8 cellular contexts compared by ENCODE assay signal in genomic region chr7:150406311-150406564, GRCh38.
DNase-seq lines count a peak whose midpoint lies in the region; ATAC-seq, FAIRE-seq and TF ChIP-seq lines count a peak whose summit lies in the region.

No MANE protein-coding gene starts in this region.

- no peak for FAIRE-seq in GM19239 (lab: Jason Lieb, UNC)

- no peak for TF ChIP-seq CTCF in foreskin fibroblast (IDR thresholded peaks at IDR 0.05; ENCODE audit: low read depth, low read length)

- no peak for DNase-seq in T-helper 2 cell treated with Interferon-gamma antibody and Interleukin-4, amounts not matched to agents 5 μg/mL and 100 μg/mL, for 36 hours (ENCODE audit: low spot score)
- DNase-seq in foreskin fibroblast (no peak), skeletal muscle cell (ENCODE audit: low read depth) (no peak), RKO (ENCODE audit: low spot score) (no peak), NCI-H1092 (lab: John Stamatoyannopoulos, UW) (no peak), GM19239 (ENCODE audit: insufficient read length, low spot score) (no peak)

- H3K36me3 Mint-ChIP-seq in T-helper 2 cell treated with Interferon-gamma antibody and Interleukin-4, amounts not matched to agents 5 μg/mL and 100 μg/mL, for 36 hours (ENCODE audit: low read depth), result peaks cover 22% of the 10 kb centered on the region

- peak overlapping the region; percentile 90 for H3K4me3 Mint-ChIP-seq in T-helper 2 cell treated with Interferon-gamma antibody and Interleukin-4, amounts not matched to agents 5 μg/mL and 100 μg/mL, for 36 hours

- H3K4me3 ChIP-seq in foreskin fibroblast (ENCODE audit: low read depth in 1 of 2, low read length in 2 of 2) (peak overlapping the region; percentile 54 to 74), skeletal muscle cell (ENCODE audit: low read depth, low read length) (peak overlapping the region; percentile 66)

- H3K27me3 Mint-ChIP-seq in T-helper 2 cell treated with Interferon-gamma antibody and Interleukin-4, amounts not matched to agents 5 μg/mL and 100 μg/mL, for 36 hours (ENCODE audit: low read depth), result no peaks in the 10 kb centered on the region

- peak overlapping the region; percentile 99 for H3K27ac Mint-ChIP-seq in T-helper 2 cell treated with Interferon-gamma antibody and Interleukin-4, amounts not matched to agents 5 μg/mL and 100 μg/mL, for 36 hours

- no peaks in the 10 kb centered on the region for H3K9me3 Mint-ChIP-seq in T-helper 2 cell treated with Interferon-gamma antibody and Interleukin-4, amounts not matched to agents 5 μg/mL and 100 μg/mL, for 36 hours

- no peak for ATAC-seq in HG03565 (IDR thresholded peaks at IDR 0.05; ENCODE audit: unreplicated experiment)

- peaks cover 42% of the 10 kb centered on the region for H3K4me1 Mint-ChIP-seq in T-helper 2 cell treated with Interferon-gamma antibody and Interleukin-4, amounts not matched to agents 5 μg/mL and 100 μg/mL, for 36 hours (ENCODE audit: low read depth)

- TF ChIP-seq POLR2A in GM19193 (IDR thresholded peaks at IDR 0.05; ENCODE audit: extremely low read depth, insufficient read depth, insufficient read length), result peak; percentile 8
